In the genomic region with DNA sequence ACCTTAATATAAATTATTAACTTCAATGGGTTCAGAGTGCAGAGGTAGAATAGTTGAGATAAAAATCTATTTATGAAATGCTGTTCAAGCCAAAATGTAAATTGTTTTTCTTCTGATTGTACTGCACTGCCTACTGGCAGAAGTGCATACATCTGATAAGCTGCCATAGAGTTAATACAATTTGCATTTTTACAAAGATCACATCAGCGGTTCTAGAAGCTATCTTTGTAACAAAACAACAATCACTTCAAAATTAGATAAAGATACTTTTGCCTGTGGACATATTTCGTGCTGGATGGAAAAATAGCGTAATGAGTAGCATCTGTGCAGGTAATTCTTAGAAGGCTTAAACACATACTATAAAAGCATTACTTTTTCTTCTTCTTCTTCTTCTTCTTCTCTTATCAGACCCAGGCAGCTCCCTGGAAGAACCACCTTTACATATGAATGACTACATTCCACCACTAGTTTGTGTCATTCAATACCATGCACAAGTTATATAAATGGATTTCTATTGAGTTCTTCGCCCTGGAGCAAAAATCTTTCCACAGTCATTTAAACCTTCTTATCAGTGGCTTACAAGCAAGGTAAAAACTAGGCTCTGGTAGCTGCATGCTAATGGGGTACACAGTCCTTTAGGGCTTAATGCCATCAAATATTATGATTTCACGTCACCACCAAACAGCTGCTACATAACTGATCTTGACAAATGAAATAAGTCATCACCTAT, we compare ENCODE assay signal across 1 cellular context.
A peak's percentile ranks its signal among the peaks of the same experiment; 100 is the strongest.
TF ChIP-seq lines count a peak whose summit lies in the region.

No MANE protein-coding gene starts in this region.

TF ChIP-seq in SK-N-SH treated with all-trans-retinoic acid at 6 μM for 48 hours, 23 proteins besides CTCF, POLR2A, EP300 and RAD21 (continued from another document):
- TF ChIP-seq, protein P1, sequence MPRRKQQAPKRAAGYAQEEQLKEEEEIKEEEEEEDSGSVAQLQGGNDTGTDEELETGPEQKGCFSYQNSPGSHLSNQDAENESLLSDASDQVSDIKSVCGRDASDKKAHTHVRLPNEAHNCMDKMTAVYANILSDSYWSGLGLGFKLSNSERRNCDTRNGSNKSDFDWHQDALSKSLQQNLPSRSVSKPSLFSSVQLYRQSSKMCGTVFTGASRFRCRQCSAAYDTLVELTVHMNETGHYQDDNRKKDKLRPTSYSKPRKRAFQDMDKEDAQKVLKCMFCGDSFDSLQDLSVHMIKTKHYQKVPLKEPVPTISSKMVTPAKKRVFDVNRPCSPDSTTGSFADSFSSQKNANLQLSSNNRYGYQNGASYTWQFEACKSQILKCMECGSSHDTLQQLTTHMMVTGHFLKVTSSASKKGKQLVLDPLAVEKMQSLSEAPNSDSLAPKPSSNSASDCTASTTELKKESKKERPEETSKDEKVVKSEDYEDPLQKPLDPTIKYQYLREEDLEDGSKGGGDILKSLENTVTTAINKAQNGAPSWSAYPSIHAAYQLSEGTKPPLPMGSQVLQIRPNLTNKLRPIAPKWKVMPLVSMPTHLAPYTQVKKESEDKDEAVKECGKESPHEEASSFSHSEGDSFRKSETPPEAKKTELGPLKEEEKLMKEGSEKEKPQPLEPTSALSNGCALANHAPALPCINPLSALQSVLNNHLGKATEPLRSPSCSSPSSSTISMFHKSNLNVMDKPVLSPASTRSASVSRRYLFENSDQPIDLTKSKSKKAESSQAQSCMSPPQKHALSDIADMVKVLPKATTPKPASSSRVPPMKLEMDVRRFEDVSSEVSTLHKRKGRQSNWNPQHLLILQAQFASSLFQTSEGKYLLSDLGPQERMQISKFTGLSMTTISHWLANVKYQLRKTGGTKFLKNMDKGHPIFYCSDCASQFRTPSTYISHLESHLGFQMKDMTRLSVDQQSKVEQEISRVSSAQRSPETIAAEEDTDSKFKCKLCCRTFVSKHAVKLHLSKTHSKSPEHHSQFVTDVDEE (CRISPR knock-in tag; IDR thresholded peaks at IDR 0.05): peak; percentile 73
